Comparison of ENCODE assay signal across 1 cellular context in genomic region chr22:50269573-50270301, GRCh38.
A peak's percentile ranks its signal among the peaks of the same experiment; 100 is the strongest.
TF ChIP-seq lines count a peak whose summit lies in the region.

No MANE protein-coding gene starts in this region.

TF ChIP-seq in GM12878, 131 proteins besides CTCF, POLR2A, EP300 and RAD21:
- TF ChIP-seq IKZF2 (IDR thresholded peaks at IDR 0.05) (no peak), SMC3 (IDR thresholded peaks at IDR 0.05; ENCODE audit: borderline replicate concordance, low read length) (no peak), E2F4 (IDR thresholded peaks at IDR 0.05; ENCODE audit: low read depth, low read length) (no peak), SMAD5 (IDR thresholded peaks at IDR 0.05; ENCODE audit: low read depth) (no peak), NFXL1 (IDR thresholded peaks at IDR 0.05; ENCODE audit: borderline replicate concordance) (no peak), MLLT1 (IDR thresholded peaks at IDR 0.05) (no peak), TCF3 (IDR thresholded peaks at IDR 0.05; ENCODE audit: borderline replicate concordance, insufficient read depth, low read depth, low read length) (no peak), RUNX3 (IDR thresholded peaks at IDR 0.05; ENCODE audit: low read length) (peak; percentile 32; the same call in 1 of the 2 replicates), NR2F1 (conservative IDR thresholded peaks at IDR 0.05) (no peak), PML (IDR thresholded peaks at IDR 0.05; ENCODE audit: low read length) (no peak), BCL3 (IDR thresholded peaks at IDR 0.05; ENCODE audit: borderline replicate concordance, insufficient read depth, low read depth, low read length, poor library complexity, severe bottlenecking) (no peak), PKNOX1 (IDR thresholded peaks at IDR 0.05) (no peak), POLR2AphosphoS2 (IDR thresholded peaks at IDR 0.05; ENCODE audit: low read depth, low read length) (no peak), JUND (IDR thresholded peaks at IDR 0.05; ENCODE audit: low read depth, low read length) (no peak), EGR1 (IDR thresholded peaks at IDR 0.05; ENCODE audit: borderline replicate concordance in 1 of 2, low read depth in 2 of 2, low read length in 2 of 2) (peak in 1 of 2 experiments; percentile 58; a peak in 1 of 3 replicates), KLF5 (IDR thresholded peaks at IDR 0.05; ENCODE audit: partially characterized antibody) (no peak)
TF ChIP-seq in GM12878: peak in this region for 2.
